In genomic region chr6:170151235-170152110, GRCh38 we compare ENCODE assay signal across 12 cellular contexts.
DNase-seq lines count a peak whose midpoint lies in the region; ATAC-seq and TF ChIP-seq lines count a peak whose summit lies in the region.
"Had no signal": no experiment of that assay in that cellular context is flagged by ENCODE, and none has a peak within 500 bp of the region (broad histone marks: within the 10 kb centered on the region; RNA-seq: fewer than 3 reads in every experiment).

No MANE protein-coding gene starts in this region.

- H3K4me3 Mint-ChIP-seq in brain (peak overlapping the region in 3 of 5 experiments; percentile 4 to 21 (median 4)), WTC11 (no peak overlapping the region)
- H3K4me3 Mint-ChIP-seq: activated T-cell treated with anti-CD3 and anti-CD28 coated beads, Interleukin-2, amount 50 U/mL, for 72 hours had no signal

- ATAC-seq in HCT116 (no peak), lower lobe of right lung (no peak), WTC11 (no peak)
- ATAC-seq: activated T-cell treated with anti-CD3 and anti-CD28 coated beads, Interleukin-2, amount 50 U/mL, for 72 hours; GM12878 had no signal

- no peaks in the 10 kb centered on the region for H4K20me1 ChIP-seq in HCT116 (ENCODE audit: insufficient read depth)

- H3K9ac ChIP-seq in HCT116 (ENCODE audit: low read length), result no peak overlapping the region
- H3K9ac ChIP-seq: KMS-11 had no signal

- no peak overlapping the region for H2AFZ ChIP-seq in HCT116 (ENCODE audit: low read depth, low read length, poor library complexity, severe bottlenecking)

- no peaks in the 10 kb centered on the region for H3K79me2 ChIP-seq in HCT116 (ENCODE audit: insufficient read depth, low read length)

- H3K27ac Mint-ChIP-seq in brain (peak overlapping the region; percentile 47 to 90 (median 74)), WTC11 (no peak overlapping the region)
- H3K27ac Mint-ChIP-seq: activated T-cell treated with anti-CD3 and anti-CD28 coated beads, Interleukin-2, amount 50 U/mL, for 72 hours had no signal

- H3K27ac ChIP-seq in HCT116 (ENCODE audit: low read depth, low read length) (no peak overlapping the region), lower lobe of right lung (peak overlapping the region; percentile 80), stomach (peak overlapping the region; percentile 11 to 74 (median 62))
- H3K27ac ChIP-seq: KMS-11, SJSA1 had no signal

- H3K9me3 ChIP-seq in HCT116 (ENCODE audit: control insufficient read depth in 1 of 2, insufficient read depth in 1 of 2, low read depth in 1 of 2, low read length in 2 of 2) (no peaks in the 10 kb centered on the region), lower lobe of right lung (no peaks in the 10 kb centered on the region), stomach (no peaks in the 10 kb centered on the region)

- H3K27me3 ChIP-seq in HCT116 (ENCODE audit: insufficient read depth, low read length), result no peaks in the 10 kb centered on the region
- peaks cover 26% of the 10 kb centered on the region for H3K27me3 ChIP-seq in lower lobe of right lung (ENCODE audit: low read depth)
- H3K27me3 ChIP-seq in stomach, result peaks cover 0 to 18% (median 0%) of the 10 kb centered on the region in 3 donors
- H3K27me3 ChIP-seq: SJSA1 had no signal

- H3K4me3 ChIP-seq in HCT116 (replicated peaks in 1 of 2; ENCODE audit: low read depth in 1 of 2, low read length in 2 of 2), result no peak overlapping the region
- H3K4me3 ChIP-seq in lower lobe of right lung, result peak overlapping the region; percentile 17
- no peak overlapping the region for H3K4me3 ChIP-seq in stomach
- H3K4me3 ChIP-seq: GM12878, SJSA1 had no signal

- no peak overlapping the region for H3K4me2 ChIP-seq in HCT116 (ENCODE audit: low read length)
- H3K4me2 ChIP-seq: KMS-11 had no signal

- peaks cover 74% of the 10 kb centered on the region for H3K4me1 Mint-ChIP-seq in brain
- peaks cover 36% of the 10 kb centered on the region for H3K4me1 Mint-ChIP-seq in WTC11

- peaks cover 7% of the 10 kb centered on the region for H3K27me3 Mint-ChIP-seq in brain
- peaks cover 13% of the 10 kb centered on the region for H3K27me3 Mint-ChIP-seq in WTC11 (ENCODE audit: low read depth)

- TF ChIP-seq CTCF in HCT116 (IDR thresholded peaks at IDR 0.05 in 2 of 3, conservative IDR thresholded peaks at IDR 0.05 in 1 of 3; ENCODE audit: borderline replicate concordance in 1 of 3, insufficient read depth in 1 of 3, low read depth in 2 of 3, low read length in 2 of 3) (no peak), brain (conservative IDR thresholded peaks at IDR 0.05) (no peak), lower lobe of right lung (IDR thresholded peaks at IDR 0.05) (no peak), stomach (IDR thresholded peaks at IDR 0.05) (no peak), WTC11 (IDR thresholded peaks at IDR 0.05) (no peak)

- CTCF ChIA-PET in HCT116 (lab: Charles Lee) (no interaction called here), WTC11 (lab: Charles Lee) (interaction anchor here (0.7 to 2.1 kb wide), 5 partner anchors 13 to 379 kb away, joined by 3 to 13 read pairs (median 4); partner anchors contain the start of gene DLL1)

- TF ChIP-seq EP300 in stomach (IDR thresholded peaks at IDR 0.05), result no peak

- H3K9me3 Mint-ChIP-seq in brain (peaks cover 0 to 2% (median 0%) of the 10 kb centered on the region in 5 experiments), WTC11 (no peaks in the 10 kb centered on the region)
- H3K9me3 Mint-ChIP-seq: activated T-cell treated with anti-CD3 and anti-CD28 coated beads, Interleukin-2, amount 50 U/mL, for 72 hours had no signal

- no peaks in the 10 kb centered on the region for H3K9me2 ChIP-seq in HCT116 (ENCODE audit: insufficient read depth)

- BruUV-seq in HCT116 (replicated peaks; lab: Mats Ljungman, UMichigan), result TSS peak; percentile 40

- H3K36me3 Mint-ChIP-seq in brain (no peaks in the 10 kb centered on the region), WTC11 (no peaks in the 10 kb centered on the region)

- H3K36me3 ChIP-seq in HCT116 (ENCODE audit: control insufficient read depth in 1 of 2, insufficient read depth in 2 of 2, low read length in 2 of 2) (no peaks in the 10 kb centered on the region), lower lobe of right lung (no peaks in the 10 kb centered on the region), stomach (no peaks in the 10 kb centered on the region)
- H3K36me3 ChIP-seq: SJSA1 had no signal

- POLR2A ChIA-PET in HCT116 (lab: Charles Lee), result no interaction called here
- POLR2A ChIA-PET in WTC11 (lab: Charles Lee), result no interaction called here

- RAD21 ChIA-PET in HCT116 (lab: Charles Lee; ENCODE audit: low non-redundant PET in 1 of 2, low total read pairs in 2 of 2, uncharacterized antibody in 2 of 2, unreplicated experiment in 2 of 2), result no interaction called here

- intact Hi-C loops in HCT116 (cut with micrococcal nuclease), result no loop called here
- intact Hi-C loops in lower lobe of right lung (cut with DNase I), result no loop called here
- intact Hi-C loops in stomach (cut with DNase I; ENCODE audit: low total_unique reads), result no loop called here

- no peak for DNase-seq in HCT116 (ENCODE audit: low read depth, low spot score)
- peak; percentile 50 for DNase-seq in lower lobe of right lung
- no peak for DNase-seq in stomach
- no peak for DNase-seq in WTC11 (ENCODE audit: low spot score)
- no peak for DNase-seq in activated CD8-positive, alpha-beta memory T cell treated with anti-CD3 and anti-CD28 coated beads, Interleukin-2, amount 50 U/mL, for 48 hours
- DNase-seq in activated CD8-positive, alpha-beta memory T cell treated with anti-CD3 and anti-CD28 coated beads for 24 hours, result no peak
- DNase-seq: activated T-cell treated with anti-CD3 and anti-CD28 coated beads, Interleukin-2, amount 50 U/mL, for 72 hours; mammary epithelial cell had no signal

- H3K4me1 ChIP-seq in HCT116 (ENCODE audit: control insufficient read depth in 1 of 2, insufficient read depth in 2 of 2, low read length in 2 of 2), result peaks cover 17 to 22% of the 10 kb centered on the region in 2 experiments
- peaks cover 33% of the 10 kb centered on the region for H3K4me1 ChIP-seq in lower lobe of right lung
- peaks cover 18 to 33% (median 29%) of the 10 kb centered on the region in 4 donors for H3K4me1 ChIP-seq in stomach
- H3K4me1 ChIP-seq: SJSA1 had no signal

- WGBS in stomach, 5 donors, result 66 to 76% (median 72%) methylated on average over 23 of the region's 23 CpGs

- TF ChIP-seq RAD21 in HCT116 (IDR thresholded peaks at IDR 0.05; ENCODE audit: low read depth), result no peak

- TF ChIP-seq POLR2A in HCT116 (IDR thresholded peaks at IDR 0.05; ENCODE audit: borderline replicate concordance, extremely low read depth, insufficient read depth, insufficient read length) (no peak), stomach (IDR thresholded peaks at IDR 0.05) (no peak)

TF ChIP-seq in HCT116, 20 proteins besides CTCF, POLR2A, EP300 and RAD21 (continues in another document):
- TF ChIP-seq MAX (IDR thresholded peaks at IDR 0.05) (no peak), ATF3 (IDR thresholded peaks at IDR 0.05) (no peak), EZH2phosphoT487 (IDR thresholded peaks at IDR 0.05; ENCODE audit: borderline replicate concordance) (no peak)

TF ChIP-seq in WTC11, 78 proteins besides CTCF, POLR2A, EP300 and RAD21:
- TF ChIP-seq PRRX2 (CRISPR knock-in tag; IDR thresholded peaks at IDR 0.05) (no peak), MXD4 (CRISPR knock-in tag; IDR thresholded peaks at IDR 0.05; ENCODE audit: borderline replicate concordance) (no peak), E2F5 (CRISPR knock-in tag; IDR thresholded peaks at IDR 0.05) (no peak)
